8 cellular contexts compared by ENCODE assay signal in genomic region chr5:139847790-139848507, GRCh38. TPM values are rescaled to one million over a fixed set of nuclear protein-coding genes. Genes with fewer than 3 reads are reported as not detected.
DNase-seq lines count a peak whose midpoint lies in the region; TF ChIP-seq lines count a peak whose summit lies in the region.

No MANE protein-coding gene starts in this region.

- no peaks in the 10 kb centered on the region for H3F3A ChIP-seq in neural cell (ENCODE audit: insufficient read depth, low read length, poor library complexity, severe bottlenecking)

- peak; percentile 11 for TF ChIP-seq EP300 in neural cell (conservative IDR thresholded peaks at IDR 0.05; ENCODE audit: poor library complexity, severe bottlenecking)

- H3K9me3 ChIP-seq in HAP-1 (no peaks in the 10 kb centered on the region), neural cell (ENCODE audit: low read length) (no peaks in the 10 kb centered on the region)

- H4K20me1 ChIP-seq in neural cell (ENCODE audit: insufficient read depth) = no peaks in the 10 kb centered on the region

- H3K9me3 Mint-ChIP-seq in stimulated activated naive CD8-positive, alpha-beta T cell treated with anti-CD3 and anti-CD28 coated beads, Interleukin-15, Interleukin-2, amounts not matched to agents 100 ng/mL and 50 ng/mL, for 24 hours = no peaks in the 10 kb centered on the region

- no peaks in the 10 kb centered on the region for H3K36me3 ChIP-seq in HAP-1 (replicated peaks)
- H3K36me3 ChIP-seq in neural cell (ENCODE audit: insufficient read depth, low read length) = peaks cover 3% of the 10 kb centered on the region

- H3K79me2 ChIP-seq in neural cell (replicated peaks; ENCODE audit: insufficient read depth, low read length) = no peaks in the 10 kb centered on the region

- no peaks in the 10 kb centered on the region for H3K4me1 ChIP-seq in HAP-1

- no peak overlapping the region for H3K4me2 ChIP-seq in neural cell (ENCODE audit: low read length)

- peak overlapping the region; percentile 57 for H3K4me3 ChIP-seq in GM12865 (ENCODE audit: low read depth, low read length)
- peak overlapping the region; percentile 30 for H3K4me3 ChIP-seq in HAP-1
- H3K4me3 ChIP-seq in neural cell (ENCODE audit: low read length) = peak overlapping the region; percentile 63

- in situ Hi-C loops in HAP-1 (cut with MboI; ENCODE audit: low sequenced_read_pairs) = loop anchor here (10.0 kb wide), 1 partner anchor 63 kb away; no protein-coding TSS in a partner anchor

- DNase-seq in GM12865 (ENCODE audit: low read depth) (peak; percentile 84), HAP-1 (ENCODE audit: low spot score in 2 of 2) (peak; percentile 44 to 80), NOMO-1 treated with DMSO at 0.1 percent for 48 hours (lab: John Stamatoyannopoulos, UW; ENCODE audit: unreplicated experiment) (peak; percentile 63), fibroblast of peridontal ligament (ENCODE audit: extremely low read depth) (peak; percentile 2), EL (no peak)
- peak; percentile 51 to 69 for DNase-seq in activated T-helper 1 cell treated with anti-CD3 and anti-CD28 coated beads, Interleukin-2, amount 50 U/mL, for 16 hours (ENCODE audit: low read depth in 1 of 2, low spot score in 1 of 2)

- TF ChIP-seq RAD21 in neural cell (conservative IDR thresholded peaks at IDR 0.05) = peak; percentile 7

- peaks cover 13% of the 10 kb centered on the region for H3K4me1 Mint-ChIP-seq in stimulated activated naive CD8-positive, alpha-beta T cell treated with anti-CD3 and anti-CD28 coated beads, Interleukin-15, Interleukin-2, amounts not matched to agents 100 ng/mL and 50 ng/mL, for 24 hours (ENCODE audit: low read depth)

- no peak overlapping the region for H3K27ac Mint-ChIP-seq in stimulated activated naive CD8-positive, alpha-beta T cell treated with anti-CD3 and anti-CD28 coated beads, Interleukin-15, Interleukin-2, amounts not matched to agents 100 ng/mL and 50 ng/mL, for 24 hours

- H3K36me3 Mint-ChIP-seq in stimulated activated naive CD8-positive, alpha-beta T cell treated with anti-CD3 and anti-CD28 coated beads, Interleukin-15, Interleukin-2, amounts not matched to agents 100 ng/mL and 50 ng/mL, for 24 hours (ENCODE audit: low read depth) = no peaks in the 10 kb centered on the region

- H3K9me2 ChIP-seq in neural cell (ENCODE audit: insufficient read depth, low read length) = no peaks in the 10 kb centered on the region

- H3K9ac ChIP-seq in neural cell (ENCODE audit: low read length) = peak overlapping the region; percentile 61

- H3K27me3 ChIP-seq in HAP-1 (ENCODE audit: low read depth) (no peaks in the 10 kb centered on the region), neural cell (ENCODE audit: insufficient read depth, low read depth, low read length) (peaks cover 21% of the 10 kb centered on the region)

- H3K27ac ChIP-seq in neural cell (ENCODE audit: low read length) = no peak overlapping the region

- TF ChIP-seq CTCF in GM12865 (IDR thresholded peaks at IDR 0.05; ENCODE audit: insufficient read depth, low read depth, low read length, missing control alignments) (no peak), neural cell (IDR thresholded peaks at IDR 0.05; ENCODE audit: poor library complexity, severe bottlenecking) (peak; percentile 23)

- H3K4me3 Mint-ChIP-seq in stimulated activated naive CD8-positive, alpha-beta T cell treated with anti-CD3 and anti-CD28 coated beads, Interleukin-15, Interleukin-2, amounts not matched to agents 100 ng/mL and 50 ng/mL, for 24 hours = peak overlapping the region; percentile 73

- H2AFZ ChIP-seq in neural cell (ENCODE audit: low read depth, low read length) = no peak overlapping the region

- peaks cover 23% of the 10 kb centered on the region for H3K27me3 Mint-ChIP-seq in stimulated activated naive CD8-positive, alpha-beta T cell treated with anti-CD3 and anti-CD28 coated beads, Interleukin-15, Interleukin-2, amounts not matched to agents 100 ng/mL and 50 ng/mL, for 24 hours

TF ChIP-seq in neural cell, 6 proteins besides CTCF, POLR2A, EP300 and RAD21:
- TF ChIP-seq POLR2AphosphoS5 (IDR thresholded peaks at IDR 0.05) = peak; percentile 10
- TF ChIP-seq TAF1 (IDR thresholded peaks at IDR 0.05; ENCODE audit: low read depth) = no peak

RNA-seq across cellular contexts. Expression of gene PSD2, which starts 52.3 kb away (rescaled TPM):
- polyA plus RNA-seq in neural cell = 33.4 and 38.6 TPM in 2 replicates
- 47.7 and 49.2 TPM in 2 replicates for polyA minus RNA-seq in neural cell
